1 cellular context compared by ENCODE assay signal in genomic region chr21:34942911-34943310, GRCh38.
TF ChIP-seq lines count a peak whose summit lies in the region.

No MANE protein-coding gene starts in this region.

TF ChIP-seq in K562, 482 proteins besides CTCF, POLR2A, EP300 and RAD21 (continued from another document and continues in another):
- TF ChIP-seq ZNF407 (IDR thresholded peaks at IDR 0.05; ENCODE audit: low read depth) (no peak), CREB3L1 (IDR thresholded peaks at IDR 0.05; ENCODE audit: borderline replicate concordance, low read depth) (no peak), JUN (IDR thresholded peaks at IDR 0.05; ENCODE audit: borderline replicate concordance, low read depth, low read length) (no peak), JUN (CRISPR knock-in tag; IDR thresholded peaks at IDR 0.05; ENCODE audit: borderline replicate concordance) (no peak), L3MBTL2 (IDR thresholded peaks at IDR 0.05) (peak; percentile 34; the same call in 1 of the 2 replicates), ZNF395 (CRISPR knock-in tag; IDR thresholded peaks at IDR 0.05) (no peak), ZNF766 (CRISPR knock-in tag; conservative IDR thresholded peaks at IDR 0.05) (peak; percentile 41; the same call in 1 of the 2 replicates), MITF (IDR thresholded peaks at IDR 0.05) (no peak), ARID3A (IDR thresholded peaks at IDR 0.05; ENCODE audit: borderline replicate concordance, low read depth, low read length) (no peak), MYC (IDR thresholded peaks at IDR 0.05; ENCODE audit: low read depth, low read length) (0 out of 2 replicates have a peak, but pooled peaks have one; percentile 16), MYC (CRISPR knock-in tag; IDR thresholded peaks at IDR 0.05; ENCODE audit: borderline replicate concordance, low read depth) (no peak), TFAP4 (CRISPR knock-in tag; IDR thresholded peaks at IDR 0.05; ENCODE audit: borderline replicate concordance) (no peak), ZNF384 (IDR thresholded peaks at IDR 0.05; ENCODE audit: low read depth, low read length) (no peak), ZNF609 (CRISPR knock-in tag; IDR thresholded peaks at IDR 0.05; ENCODE audit: borderline replicate concordance) (no peak), ZNF449 (CRISPR knock-in tag; IDR thresholded peaks at IDR 0.05) (peak; percentile 42; the same call in 1 of the 2 replicates), MCM2 (IDR thresholded peaks at IDR 0.05; ENCODE audit: low read depth) (no peak), E2F5 (CRISPR knock-in tag; IDR thresholded peaks at IDR 0.05) (no peak), ZFP30 (CRISPR knock-in tag; IDR thresholded peaks at IDR 0.05; ENCODE audit: borderline replicate concordance) (0 out of 2 replicates have a peak, but pooled peaks have one; percentile 35), ZNF347 (CRISPR knock-in tag; IDR thresholded peaks at IDR 0.05; ENCODE audit: low read depth) (no peak), MEIS2 (IDR thresholded peaks at IDR 0.05; ENCODE audit: partially characterized antibody) (peak; percentile 97), UBTF (IDR thresholded peaks at IDR 0.05; ENCODE audit: borderline replicate concordance in 1 of 2, low read depth in 2 of 2, low read length in 2 of 2) (no peak)
